ENCODE assay signal across 10 cellular contexts in the genomic region with DNA sequence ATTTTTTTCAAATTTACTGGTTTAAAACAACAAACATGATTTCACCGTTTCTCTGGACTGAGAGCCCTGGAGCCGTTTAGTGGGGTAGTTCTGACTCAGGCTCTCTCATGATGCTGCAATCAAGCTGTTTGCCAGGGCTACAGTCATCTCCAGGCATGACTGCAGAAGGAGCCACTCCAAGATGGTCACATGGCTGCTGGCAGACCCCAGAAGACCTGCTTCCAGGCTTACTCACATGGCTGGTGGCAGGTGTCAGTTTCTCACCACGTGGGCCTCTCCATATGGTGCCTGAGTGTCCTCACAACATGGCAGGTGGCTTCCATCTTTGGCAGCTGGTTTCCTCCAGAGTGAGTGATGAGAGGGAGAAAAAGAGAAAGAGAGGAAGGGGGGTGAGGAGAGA.
A peak's percentile ranks its signal among the peaks of the same experiment; 100 is the strongest.
DNase-seq lines count a peak whose midpoint lies in the region; TF ChIP-seq lines count a peak whose summit lies in the region.
"Had no signal": no experiment of that assay in that cellular context is flagged by ENCODE, and none has a peak within 500 bp of the region (broad histone marks: within the 10 kb centered on the region; RNA-seq: fewer than 3 reads in every experiment).

No MANE protein-coding gene starts in this region.

- H3K4me3 Mint-ChIP-seq in brain = peak overlapping the region in 3 of 5 experiments; percentile 19 to 48 (median 25)
- H3K4me3 Mint-ChIP-seq in activated CD4-positive, alpha-beta T cell treated with anti-CD3 and anti-CD28 coated beads, Interleukin-2, amount 10 ng/mL, durations not matched to agents 24 days and 14 days = no peak overlapping the region
- H3K4me3 Mint-ChIP-seq: activated naive CD8-positive, alpha-beta T cell treated with anti-CD3 and anti-CD28 coated beads, Interleukin-2, amount 10 ng/mL, durations not matched to agents 7 days and 5 days; GM23338 had no signal

- H3K27me3 ChIP-seq in vagina = no peaks in the 10 kb centered on the region

- WGBS in lower leg skin, 2 donors = 10 to 22% methylated on average over 3 of the region's 3 CpGs

- TF ChIP-seq CTCF in brain (conservative IDR thresholded peaks at IDR 0.05) = no peak
- TF ChIP-seq CTCF in lower leg skin (IDR thresholded peaks at IDR 0.05) = no peak
- no peak for TF ChIP-seq CTCF in vagina (IDR thresholded peaks at IDR 0.05)

- H3K36me3 Mint-ChIP-seq in brain = no peaks in the 10 kb centered on the region
- H3K36me3 Mint-ChIP-seq in activated CD4-positive, alpha-beta T cell treated with anti-CD3 and anti-CD28 coated beads, Interleukin-2, amount 10 ng/mL, durations not matched to agents 24 days and 14 days (ENCODE audit: low read depth) = no peaks in the 10 kb centered on the region
- H3K36me3 Mint-ChIP-seq: activated naive CD8-positive, alpha-beta T cell treated with anti-CD3 and anti-CD28 coated beads, Interleukin-2, amount 10 ng/mL, durations not matched to agents 7 days and 5 days had no signal

- no peaks in the 10 kb centered on the region for H3K27me3 Mint-ChIP-seq in brain
- H3K27me3 Mint-ChIP-seq in activated CD4-positive, alpha-beta T cell treated with anti-CD3 and anti-CD28 coated beads, Interleukin-2, amount 10 ng/mL, durations not matched to agents 24 days and 14 days = peaks cover 2% of the 10 kb centered on the region

- no peak overlapping the region for H3K27ac ChIP-seq in vagina

- H3K9me3 ChIP-seq in vagina = no peaks in the 10 kb centered on the region

- H3K4me3 ChIP-seq in lower leg skin (ENCODE audit: low read depth, poor library complexity, severe bottlenecking) (no peak overlapping the region), vagina (no peak overlapping the region)
- H3K4me3 ChIP-seq: GM23338 had no signal

- H3K27ac Mint-ChIP-seq in brain = peak overlapping the region; percentile 46 to 89 (median 75)
- no peak overlapping the region for H3K27ac Mint-ChIP-seq in activated CD4-positive, alpha-beta T cell treated with anti-CD3 and anti-CD28 coated beads, Interleukin-2, amount 10 ng/mL, durations not matched to agents 24 days and 14 days
- H3K27ac Mint-ChIP-seq: activated naive CD8-positive, alpha-beta T cell treated with anti-CD3 and anti-CD28 coated beads, Interleukin-2, amount 10 ng/mL, durations not matched to agents 7 days and 5 days; GM23338 had no signal

- H3K36me3 ChIP-seq in vagina = no peaks in the 10 kb centered on the region

- H3K4me1 Mint-ChIP-seq in brain = peaks cover 40% of the 10 kb centered on the region
- no peaks in the 10 kb centered on the region for H3K4me1 Mint-ChIP-seq in activated CD4-positive, alpha-beta T cell treated with anti-CD3 and anti-CD28 coated beads, Interleukin-2, amount 10 ng/mL, durations not matched to agents 24 days and 14 days
- H3K4me1 Mint-ChIP-seq: activated naive CD8-positive, alpha-beta T cell treated with anti-CD3 and anti-CD28 coated beads, Interleukin-2, amount 10 ng/mL, durations not matched to agents 7 days and 5 days had no signal

- peaks cover 12% of the 10 kb centered on the region for H3K4me1 ChIP-seq in vagina

- intact Hi-C loops in lower leg skin (cut with DNase I; ENCODE audit: low total_unique reads) = no loop called here
- intact Hi-C loops in vagina (cut with DNase I) = no loop called here
- intact Hi-C loops in activated CD4-positive, alpha-beta T cell treated with anti-CD3 and anti-CD28 coated beads, Interleukin-2, amount 10 ng/mL, durations not matched to agents 24 days and 14 days (cut with micrococcal nuclease) = no loop called here

- no peak for TF ChIP-seq POLR2A in lower leg skin (IDR thresholded peaks at IDR 0.05)
- TF ChIP-seq POLR2A in vagina (IDR thresholded peaks at IDR 0.05) = no peak

- DNase-seq in Ammon's horn (ENCODE audit: low spot score) (peak; percentile 69), NCI-H128 (lab: John Stamatoyannopoulos, UW; ENCODE audit: unreplicated experiment) (peak; percentile 41), lower leg skin (ENCODE audit: low spot score in 2 of 2) (peak; percentile 80 to 95), vagina (ENCODE audit: extremely low spot score in 2 of 2) (no peak), T-helper 9 cell (no peak)
- no peak for DNase-seq in activated CD8-positive, alpha-beta memory T cell treated with anti-CD3 and anti-CD28 coated beads for 24 hours
- no peak for DNase-seq in activated CD4-positive, alpha-beta T cell treated with anti-CD3 and anti-CD28 coated beads, Interleukin-2, amount 10 ng/mL, durations not matched to agents 24 days and 14 days
- DNase-seq: activated naive CD8-positive, alpha-beta T cell treated with anti-CD3 and anti-CD28 coated beads, Interleukin-2, amount 10 ng/mL, durations not matched to agents 7 days and 5 days had no signal

- H3K9me3 Mint-ChIP-seq in brain = peaks cover 0 to 7% (median under 1%) of the 10 kb centered on the region in 5 experiments
- H3K9me3 Mint-ChIP-seq in activated CD4-positive, alpha-beta T cell treated with anti-CD3 and anti-CD28 coated beads, Interleukin-2, amount 10 ng/mL, durations not matched to agents 24 days and 14 days = no peaks in the 10 kb centered on the region
- H3K9me3 Mint-ChIP-seq: activated naive CD8-positive, alpha-beta T cell treated with anti-CD3 and anti-CD28 coated beads, Interleukin-2, amount 10 ng/mL, durations not matched to agents 7 days and 5 days had no signal

Comparison
In these comparisons a context has a peak if more than half of its experiments do, and no peak if none do; other contexts are left out.
1. DNase-seq: peak in Ammon's horn (single experiment), NCI-H128 (single experiment) and lower leg skin (2 of 2); none in activated CD8-positive, alpha-beta memory T cell treated with anti-CD3 and anti-CD28 coated beads for 24 hours (single experiment), vagina (0 of 2), T-helper 9 cell (single experiment) and activated CD4-positive, alpha-beta T cell treated with anti-CD3 and anti-CD28 coated beads, Interleukin-2, amount 10 ng/mL, durations not matched to agents 24 days and 14 days (single experiment).